23 cellular contexts compared by ENCODE assay signal in genomic region chr20:4683261-4683660, GRCh38. TPM values are rescaled to one million over a fixed set of nuclear protein-coding genes. Genes with fewer than 3 reads are reported as not detected.
A peak's percentile ranks its signal among the peaks of the same experiment; 100 is the strongest.
DNase-seq lines count a peak whose midpoint lies in the region; ATAC-seq and TF ChIP-seq lines count a peak whose summit lies in the region.
"Had no signal": no experiment of that assay in that cellular context is flagged by ENCODE, and none has a peak within 500 bp of the region (broad histone marks: within the 10 kb centered on the region; RNA-seq: fewer than 3 reads in every experiment).

No MANE protein-coding gene starts in this region.

- H2BK5ac ChIP-seq in IMR-90 (ENCODE audit: low read depth, low read length, poor library complexity, severe bottlenecking) = no peak overlapping the region

- no peak overlapping the region for H3K4me2 ChIP-seq in IMR-90 (ENCODE audit: low read depth, low read length)

- no peak for TF ChIP-seq POLR2A in IMR-90 (IDR thresholded peaks at IDR 0.05; ENCODE audit: low read depth, low read length)

- H3K9me1 ChIP-seq in IMR-90 (ENCODE audit: insufficient read depth, low read length) = peaks cover 7% of the 10 kb centered on the region; the same call in 1 of the 2 replicates

- no peaks in the 10 kb centered on the region for H3K36me3 ChIP-seq in IMR-90 (ENCODE audit: control insufficient read depth, insufficient read depth, low read length)
- H3K36me3 ChIP-seq: brain microvascular endothelial cell had no signal

- peaks cover 3% of the 10 kb centered on the region for H3K27me3 Mint-ChIP-seq in T-helper 2 cell treated with Interferon-gamma antibody and Interleukin-4, amounts not matched to agents 5 μg/mL and 100 μg/mL, for 36 hours (ENCODE audit: low read depth)
- H3K27me3 Mint-ChIP-seq in activated naive CD8-positive, alpha-beta T cell treated with anti-CD3 and anti-CD28 coated beads, Interleukin-2, amount 10 ng/mL, durations not matched to agents 7 days and 5 days = peaks cover 6% of the 10 kb centered on the region
- peaks cover 57% of the 10 kb centered on the region for H3K27me3 Mint-ChIP-seq in nephron (ENCODE audit: low read depth)
- H3K27me3 Mint-ChIP-seq: IgD-negative memory B cell had no signal

- no peak overlapping the region for H2BK120ac ChIP-seq in IMR-90 (ENCODE audit: low read depth, low read length)

- H3K9ac ChIP-seq in IMR-90 (ENCODE audit: low read depth, low read length) = no peak overlapping the region

- H2AK5ac ChIP-seq in IMR-90 (ENCODE audit: low read depth, low read length) = peak overlapping the region; percentile 18; the same call in 1 of the 2 replicates

- H2AK9ac ChIP-seq in IMR-90 (replicated peaks; ENCODE audit: low read depth, low read length, poor library complexity) = no peak overlapping the region

- no peaks in the 10 kb centered on the region for H3K9me3 Mint-ChIP-seq in T-helper 2 cell treated with Interferon-gamma antibody and Interleukin-4, amounts not matched to agents 5 μg/mL and 100 μg/mL, for 36 hours
- no peaks in the 10 kb centered on the region for H3K9me3 Mint-ChIP-seq in activated naive CD8-positive, alpha-beta T cell treated with anti-CD3 and anti-CD28 coated beads, Interleukin-2, amount 10 ng/mL, durations not matched to agents 7 days and 5 days
- H3K9me3 Mint-ChIP-seq in nephron = no peaks in the 10 kb centered on the region
- H3K9me3 Mint-ChIP-seq: IgD-negative memory B cell, nephron progenitor cell had no signal

- H3K79me1 ChIP-seq in IMR-90 (ENCODE audit: low read depth in 1 of 2, low read length in 2 of 2) = peaks cover 7 to 16% of the 10 kb centered on the region in 2 experiments

- no peak overlapping the region for H2AFZ ChIP-seq in IMR-90 (replicated peaks; ENCODE audit: low read length, poor library complexity)

- H2BK20ac ChIP-seq in IMR-90 (ENCODE audit: low read depth, low read length) = no peak overlapping the region

- no peak for TF ChIP-seq CTCF in IMR-90 (conservative IDR thresholded peaks at IDR 0.05; ENCODE audit: low read depth, low read length)
- no peak for TF ChIP-seq CTCF in nephron (IDR thresholded peaks at IDR 0.05; ENCODE audit: unreplicated experiment in 3 of 3)
- no peak for TF ChIP-seq CTCF in GM10248 (IDR thresholded peaks at IDR 0.05; ENCODE audit: control extremely low read depth, extremely low read depth, low read depth, missing control alignments)

- H4K5ac ChIP-seq in IMR-90 (ENCODE audit: low read depth, low read length) = no peak overlapping the region

- CTCF ChIA-PET in IMR-90 (lab: Yijun Ruan, JAX) = interaction anchor here (0.6 kb wide), 2 partner anchors 729 to 865 kb away, joined by 3 to 4 read pairs; no protein-coding TSS in a partner anchor
- CTCF ChIA-PET in HEK293T (lab: Yijun Ruan, JAX) = no interaction called here
- CTCF ChIA-PET in GM10248 (lab: Yijun Ruan, JAX) = interaction anchor here (1.1 to 1.5 kb wide), 2 partner anchors 15 to 19 kb away, joined by 3 read pairs; no protein-coding TSS in a partner anchor

- no peak for TF ChIP-seq RAD21 in IMR-90 (IDR thresholded peaks at IDR 0.05; ENCODE audit: low read length)

- no peak for DNase-seq in T-helper 2 cell treated with Interferon-gamma antibody and Interleukin-4, amounts not matched to agents 5 μg/mL and 100 μg/mL, for 36 hours (ENCODE audit: low spot score)
- DNase-seq in T-helper 2 cell (no peak), IMR-90 (no peak), NCI-H1436 treated with DMSO at 0.1 percent for 48 hours (lab: John Stamatoyannopoulos, UW) (no peak), HEK293T (ENCODE audit: extremely low spot score) (no peak), GM10248 (ENCODE audit: extremely low spot score) (no peak)
- DNase-seq in activated naive CD8-positive, alpha-beta T cell treated with anti-CD3 and anti-CD28 coated beads, Interleukin-2, amount 10 ng/mL, durations not matched to agents 7 days and 5 days = no peak
- DNase-seq: activated CD8-positive, alpha-beta memory T cell treated with anti-CD3 and anti-CD28 coated beads, Interleukin-2, amount 50 U/mL, for 48 hours; brain microvascular endothelial cell; cortex of kidney; foreskin fibroblast; mesendoderm; MG63; NCI-H1694; NCI-H226; nephron progenitor cell; PC-3; posterior cingulate gyrus; SIG-M5 had no signal

- no peak overlapping the region for H3K4me3 Mint-ChIP-seq in T-helper 2 cell treated with Interferon-gamma antibody and Interleukin-4, amounts not matched to agents 5 μg/mL and 100 μg/mL, for 36 hours
- H3K4me3 Mint-ChIP-seq in activated naive CD8-positive, alpha-beta T cell treated with anti-CD3 and anti-CD28 coated beads, Interleukin-2, amount 10 ng/mL, durations not matched to agents 7 days and 5 days = peak overlapping the region; percentile 61
- peak overlapping the region; percentile 42 to 65 (median 61) for H3K4me3 Mint-ChIP-seq in nephron
- H3K4me3 Mint-ChIP-seq: nephron progenitor cell had no signal

- peaks cover 8% of the 10 kb centered on the region for H3K27me3 ChIP-seq in IMR-90 (ENCODE audit: control insufficient read depth, insufficient read depth, low read length)
- H3K27me3 ChIP-seq: brain microvascular endothelial cell, MG63 had no signal

- no peak overlapping the region for H3K18ac ChIP-seq in IMR-90 (ENCODE audit: low read depth, low read length)

- no peak for ATAC-seq in IMR-90 (ENCODE audit: low read depth)
- ATAC-seq in activated naive CD8-positive, alpha-beta T cell treated with anti-CD3 and anti-CD28 coated beads, Interleukin-2, amount 10 ng/mL, durations not matched to agents 7 days and 5 days (ENCODE audit: low read depth) = no peak
- ATAC-seq: PC-3 had no signal

- H3K23ac ChIP-seq in IMR-90 (ENCODE audit: low read depth, low read length) = no peak overlapping the region

- H3K56ac ChIP-seq in IMR-90 (ENCODE audit: extremely low read depth, insufficient read depth, low read length) = no peak overlapping the region

- no peak overlapping the region for H4K8ac ChIP-seq in IMR-90 (ENCODE audit: low read depth in 2 of 2, low read length in 2 of 2)

- no peak overlapping the region for H3K14ac ChIP-seq in IMR-90 (replicated peaks; ENCODE audit: low read depth, low read length)

- H3K27ac Mint-ChIP-seq in T-helper 2 cell treated with Interferon-gamma antibody and Interleukin-4, amounts not matched to agents 5 μg/mL and 100 μg/mL, for 36 hours = peak overlapping the region; percentile 62
- peak overlapping the region; percentile 93 for H3K27ac Mint-ChIP-seq in activated naive CD8-positive, alpha-beta T cell treated with anti-CD3 and anti-CD28 coated beads, Interleukin-2, amount 10 ng/mL, durations not matched to agents 7 days and 5 days
- no peak overlapping the region for H3K27ac Mint-ChIP-seq in nephron
- H3K27ac Mint-ChIP-seq: nephron progenitor cell had no signal

- POLR2A ChIA-PET in IMR-90 (lab: Charles Lee; ENCODE audit: unreplicated experiment) = no interaction called here
- POLR2A ChIA-PET in activated naive CD8-positive, alpha-beta T cell treated with anti-CD3 and anti-CD28 coated beads, Interleukin-2, amount 10 ng/mL, durations not matched to agents 7 days and 5 days (lab: Charles Lee) = interaction anchor here (1.1 to 1.3 kb wide), 3 partner anchors 10 to 18 kb away, joined by 3 to 9 read pairs (median 6); no protein-coding TSS in a partner anchor
- POLR2A ChIA-PET in HEK293T (lab: Yijun Ruan, JAX) = no interaction called here
- POLR2A ChIA-PET in GM10248 (lab: Yijun Ruan, JAX) = no interaction called here

- no peaks in the 10 kb centered on the region for H3K9me3 ChIP-seq in IMR-90 (ENCODE audit: control insufficient read depth, insufficient read depth, low read length)
- H3K9me3 ChIP-seq: MG63 had no signal

- no peak overlapping the region for H2BK15ac ChIP-seq in IMR-90 (ENCODE audit: low read depth, low read length)

- BruUV-seq in IMR-90 (replicated peaks; lab: Mats Ljungman, UMichigan) = no TSS peak

- dilution Hi-C loops in IMR-90 (cut with HindIII; ENCODE audit: low sequenced_read_pairs, unreplicated experiment) = no loop called here

- no peak overlapping the region for H3K4ac ChIP-seq in IMR-90 (ENCODE audit: low read depth, low read length)

- H3K4me3 ChIP-seq in IMR-90 (ENCODE audit: insufficient read depth, low read depth, low read length) = no peak overlapping the region
- H3K4me3 ChIP-seq: MG63 had no signal

- no CpG with 5 or more reads among the region's 2 CpGs for WGBS in IMR-90 (ENCODE audit: extremely low coverage in 2 of 2, insufficient read length in 1 of 2), 2 experiments

- H3K4me1 Mint-ChIP-seq in T-helper 2 cell treated with Interferon-gamma antibody and Interleukin-4, amounts not matched to agents 5 μg/mL and 100 μg/mL, for 36 hours (ENCODE audit: low read depth) = peaks cover 40% of the 10 kb centered on the region
- H3K4me1 Mint-ChIP-seq in activated naive CD8-positive, alpha-beta T cell treated with anti-CD3 and anti-CD28 coated beads, Interleukin-2, amount 10 ng/mL, durations not matched to agents 7 days and 5 days = peaks cover 39% of the 10 kb centered on the region
- peaks cover 23% of the 10 kb centered on the region for H3K4me1 Mint-ChIP-seq in nephron

- no peak overlapping the region for H4K91ac ChIP-seq in IMR-90 (ENCODE audit: insufficient read depth, low read depth, low read length)

- peaks cover 9% of the 10 kb centered on the region for H3K4me1 ChIP-seq in IMR-90 (ENCODE audit: control insufficient read depth, insufficient read depth, low read length)

- H3K27ac ChIP-seq in IMR-90 (ENCODE audit: insufficient read depth, low read length) = no peak overlapping the region
- H3K27ac ChIP-seq: 22Rv1, brain microvascular endothelial cell had no signal

- intact Hi-C loops in IMR-90 (cut with micrococcal nuclease) = no loop called here

- H4K20me1 ChIP-seq in IMR-90 (ENCODE audit: insufficient read depth, low read length) = peaks cover 8% of the 10 kb centered on the region

- in situ Hi-C loops in IMR-90 (cut with MboI; ENCODE audit: low sequenced_read_pairs) = no loop called here

- H3K36me3 Mint-ChIP-seq in T-helper 2 cell treated with Interferon-gamma antibody and Interleukin-4, amounts not matched to agents 5 μg/mL and 100 μg/mL, for 36 hours (ENCODE audit: low read depth) = peaks cover 5% of the 10 kb centered on the region
- H3K36me3 Mint-ChIP-seq in activated naive CD8-positive, alpha-beta T cell treated with anti-CD3 and anti-CD28 coated beads, Interleukin-2, amount 10 ng/mL, durations not matched to agents 7 days and 5 days = peaks cover 1% of the 10 kb centered on the region
- H3K36me3 Mint-ChIP-seq in nephron (ENCODE audit: low read depth) = no peaks in the 10 kb centered on the region
- H3K36me3 Mint-ChIP-seq: IgD-negative memory B cell had no signal

RNA-seq across cellular contexts. Expression of gene PRNP, which starts 3.0 kb away (rescaled TPM):
- 62.8 and 63.3 TPM in 2 replicates for total RNA-seq in IMR-90 (2012; rRNA removed)
- 93.3 and 97.9 TPM in 2 replicates for polyA plus RNA-seq in IMR-90 (2012; rRNA removed)
- 76.6 and 206 TPM in 2 replicates for polyA plus RNA-seq in IMR-90 (2012; cell fraction: cytosol; rRNA removed)
- polyA plus RNA-seq in IMR-90 (2012; cell fraction: nucleus; rRNA removed; ENCODE audit: low replicate concordance) = 59.6 and 68.5 TPM in 2 replicates
- total RNA-seq in activated naive CD8-positive, alpha-beta T cell treated with anti-CD3 and anti-CD28 coated beads, Interleukin-2, amount 10 ng/mL, durations not matched to agents 7 days and 5 days = 10 to 100 TPM; 45.4 to 51.6 TPM

RNA-seq across cellular contexts. Expression of gene PRND, which starts 38.4 kb away (rescaled TPM):
- not detected in 2 replicates for total RNA-seq in IMR-90 (2012; rRNA removed)
- polyA plus RNA-seq in IMR-90 (2012; rRNA removed) = not detected in 2 replicates
- not detected in 2 replicates for polyA plus RNA-seq in IMR-90 (2012; cell fraction: cytosol; rRNA removed)
- polyA plus RNA-seq in IMR-90 (2012; cell fraction: nucleus; rRNA removed; ENCODE audit: low replicate concordance) = not detected in 2 replicates
- not detected for total RNA-seq in activated naive CD8-positive, alpha-beta T cell treated with anti-CD3 and anti-CD28 coated beads, Interleukin-2, amount 10 ng/mL, durations not matched to agents 7 days and 5 days
- total RNA-seq: PC-3; T-helper 2 cell treated with Interferon-gamma antibody and Interleukin-4, amounts not matched to agents 100 ng/mL and 5 ng/mL, for 36 hours had no signal

Comparison
In these comparisons a context has a peak if more than half of its experiments do, and no peak if none do; other contexts are left out.
1. H3K27ac Mint-ChIP-seq: peak in T-helper 2 cell treated with Interferon-gamma antibody and Interleukin-4, amounts not matched to agents 5 μg/mL and 100 μg/mL, for 36 hours (single experiment) and activated naive CD8-positive, alpha-beta T cell treated with anti-CD3 and anti-CD28 coated beads, Interleukin-2, amount 10 ng/mL, durations not matched to agents 7 days and 5 days (single experiment); none in nephron (0 of 3).